ENCODE assay signal across 14 cellular contexts in genomic region chr5:143217804-143218160, GRCh38.
DNase-seq lines count a peak whose midpoint lies in the region; ATAC-seq and TF ChIP-seq lines count a peak whose summit lies in the region.
"Had no signal": no experiment of that assay in that cellular context is flagged by ENCODE, and none has a peak within 500 bp of the region (broad histone marks: within the 10 kb centered on the region; RNA-seq: fewer than 3 reads in every experiment).

No MANE protein-coding gene starts in this region.

- H3K4me1 ChIP-seq in A673 (ENCODE audit: insufficient read depth, low read length, poor library complexity, severe bottlenecking) = peaks cover 65% of the 10 kb centered on the region

- intact Hi-C loops in A673 (cut with micrococcal nuclease; ENCODE audit: unreplicated experiment) = loop anchor here (2.0 to 10.0 kb wide), 6 partner anchors 89 to 607 kb away; no protein-coding TSS in a partner anchor

- H3K4me3 Mint-ChIP-seq in T-helper 17 cell = no peak overlapping the region

- peak; percentile 47 for ATAC-seq in GM18517 (IDR thresholded peaks at IDR 0.05; ENCODE audit: unreplicated experiment)
- peak; percentile 27 for ATAC-seq in HG02678 (IDR thresholded peaks at IDR 0.05; ENCODE audit: unreplicated experiment)
- ATAC-seq in T-helper 17 cell = no peak
- ATAC-seq in HG03457 (IDR thresholded peaks at IDR 0.05; ENCODE audit: unreplicated experiment) = no peak

- CTCF ChIA-PET in A673 (lab: Charles Lee) = no interaction called here

- TF ChIP-seq CTCF in A673 (conservative IDR thresholded peaks at IDR 0.05; ENCODE audit: low read depth, low read length) = no peak

- peak; percentile 14 for DNase-seq in A673 (ENCODE audit: low spot score)
- no peak for DNase-seq in T-helper 17 cell
- no peak for DNase-seq in NCI-H774 (lab: John Stamatoyannopoulos, UW)
- DNase-seq in stimulated activated naive CD4-positive, alpha-beta T cell treated with Interleukin-2 at 50 U/mL for 16 hours (lab: John Stamatoyannopoulos, UW) = no peak
- no peak for DNase-seq in kidney tubule cell (ENCODE audit: low spot score)
- DNase-seq: H7; NCI-H2081 treated with DMSO at 0.1 percent for 48 hours; stimulated activated CD4-positive, alpha-beta T cell treated with anti-CD3 and anti-CD28 coated beads, Interleukin-4, amount 100 ng/mL, for 24 hours had no signal

- POLR2A ChIA-PET in A673 (lab: Charles Lee; ENCODE audit: low non-redundant PET) = no interaction called here

- H3K36me3 ChIP-seq in A673 (ENCODE audit: insufficient read depth, low read length, poor library complexity, severe bottlenecking) = no peaks in the 10 kb centered on the region

- H3K36me3 Mint-ChIP-seq in T-helper 17 cell (ENCODE audit: low read depth) = peaks cover 11% of the 10 kb centered on the region

- peak overlapping the region; percentile 79 for H3K27ac Mint-ChIP-seq in T-helper 17 cell

- BruUV-seq in A673 (replicated peaks; lab: Mats Ljungman, UMichigan) = no TSS peak

- H3K9me3 ChIP-seq in A673 (ENCODE audit: low read depth, low read length, poor library complexity, severe bottlenecking) = no peaks in the 10 kb centered on the region
- H3K9me3 ChIP-seq in T-helper 17 cell (ENCODE audit: control insufficient read depth, low read length, poor library complexity, severe bottlenecking) = no peaks in the 10 kb centered on the region
- H3K9me3 ChIP-seq: BLaER1 had no signal

- peak overlapping the region; percentile 56 for H3K27ac ChIP-seq in A673 (ENCODE audit: low read depth, low read length, poor library complexity, severe bottlenecking)
- H3K27ac ChIP-seq: BLaER1, hepatocyte, parathyroid adenoma had no signal

- H3K4me3 ChIP-seq in A673 (ENCODE audit: low read depth, low read length, poor library complexity, severe bottlenecking) = no peak overlapping the region
- H3K4me3 ChIP-seq: BLaER1, hepatocyte had no signal

- peaks cover 33% of the 10 kb centered on the region for H3K4me1 Mint-ChIP-seq in T-helper 17 cell

- no peaks in the 10 kb centered on the region for H3K27me3 Mint-ChIP-seq in T-helper 17 cell

- H3K27me3 ChIP-seq in A673 (replicated peaks; ENCODE audit: insufficient read depth, low read depth, low read length, poor library complexity) = no peaks in the 10 kb centered on the region
- H3K27me3 ChIP-seq: BLaER1, hepatocyte had no signal

Comparison
In these comparisons a context has a peak if more than half of its experiments do, and no peak if none do; other contexts are left out.
1. ATAC-seq: peak in GM18517 (single experiment) and HG02678 (single experiment); none in T-helper 17 cell (single experiment) and HG03457 (single experiment).